ENCODE assay signal across 32 cellular contexts in genomic region chr7:30678805-30679204, GRCh38. TPM values are rescaled to one million over a fixed set of nuclear protein-coding genes. Genes with fewer than 3 reads are reported as not detected.
"Had no signal": no experiment of that assay in that cellular context is flagged by ENCODE, and none has a peak within 500 bp of the region (broad histone marks: within the 10 kb centered on the region; RNA-seq: fewer than 3 reads in every experiment).

No MANE protein-coding gene starts in this region.

- H3K4me3 Mint-ChIP-seq: activated B cell treated with CpG ODN at 0.5 μM for 24 hours; activated CD4-positive, alpha-beta T cell treated with anti-CD3 and anti-CD28 coated beads for 36 hours; activated naive CD8-positive, alpha-beta T cell; activated T-cell treated with anti-CD3 and anti-CD28 coated beads, Interleukin-2, amount 50 U/mL, for 24 hours; activated T-helper 17 cell treated with anti-CD3 and anti-CD28 coated beads, Interleukin-2, amount 50 U/mL, for 72 hours; central memory CD8-positive, alpha-beta T cell; effector memory CD8-positive, alpha-beta T cell; mesothelial cell of epicardium; naive thymus-derived CD8-positive, alpha-beta T cell; stimulated activated memory B cell treated with anti-CD40 and anti-IgM and Interleukin-4, amounts not matched to agents 10 μg/mL and 1 μg/mL and 100 μg/mL, for 72 hours had no signal

- ATAC-seq: activated CD4-positive, alpha-beta T cell treated with anti-CD3 and anti-CD28 coated beads for 36 hours; activated T-helper 17 cell treated with anti-CD3 and anti-CD28 coated beads, Interleukin-2, amount 50 U/mL, for 72 hours; effector memory CD8-positive, alpha-beta T cell; esophagus mucosa; left ventricle myocardium superior; naive thymus-derived CD8-positive, alpha-beta T cell; stimulated activated memory B cell treated with anti-CD40 and anti-IgM and Interleukin-4, amounts not matched to agents 10 μg/mL and 1 μg/mL and 100 μg/mL, for 72 hours had no signal

- H3K36me3 ChIP-seq: adrenal gland, ascending aorta, colonic mucosa, sigmoid colon, transverse colon had no signal

- FAIRE-seq: endothelial cell of umbilical vein, frontal cortex, islet of Langerhans had no signal

- H3K27ac ChIP-seq: adrenal gland, ascending aorta, colonic mucosa, dorsolateral prefrontal cortex, sigmoid colon, transverse colon had no signal

- H3K9me3 Mint-ChIP-seq: activated B cell treated with CpG ODN at 0.5 μM for 24 hours; activated T-cell treated with anti-CD3 and anti-CD28 coated beads, Interleukin-2, amount 50 U/mL, for 24 hours; activated T-helper 17 cell treated with anti-CD3 and anti-CD28 coated beads, Interleukin-2, amount 50 U/mL, for 72 hours; central memory CD8-positive, alpha-beta T cell; effector memory CD8-positive, alpha-beta T cell; mesothelial cell of epicardium; naive thymus-derived CD8-positive, alpha-beta T cell; stimulated activated memory B cell treated with anti-CD40 and anti-IgM and Interleukin-4, amounts not matched to agents 10 μg/mL and 1 μg/mL and 100 μg/mL, for 72 hours had no signal

- H3K27ac Mint-ChIP-seq: activated B cell treated with CpG ODN at 0.5 μM for 24 hours; activated CD4-positive, alpha-beta T cell treated with anti-CD3 and anti-CD28 coated beads for 36 hours; activated naive CD8-positive, alpha-beta T cell; activated T-cell treated with anti-CD3 and anti-CD28 coated beads, Interleukin-2, amount 50 U/mL, for 24 hours; activated T-helper 17 cell treated with anti-CD3 and anti-CD28 coated beads, Interleukin-2, amount 50 U/mL, for 72 hours; effector memory CD8-positive, alpha-beta T cell; mesothelial cell of epicardium; naive thymus-derived CD8-positive, alpha-beta T cell; progenitor cell of endocrine pancreas; stimulated activated memory B cell treated with anti-CD40 and anti-IgM and Interleukin-4, amounts not matched to agents 10 μg/mL and 1 μg/mL and 100 μg/mL, for 72 hours had no signal

- H3K36me3 Mint-ChIP-seq: activated naive CD8-positive, alpha-beta T cell; mesothelial cell of epicardium; naive thymus-derived CD8-positive, alpha-beta T cell; stimulated activated memory B cell treated with anti-CD40 and anti-IgM and Interleukin-4, amounts not matched to agents 10 μg/mL and 1 μg/mL and 100 μg/mL, for 72 hours had no signal

- H3K9me3 ChIP-seq: adrenal gland, ascending aorta, colonic mucosa, sigmoid colon, transverse colon had no signal

- DNase-seq: activated B cell treated with CpG ODN at 0.5 μM for 24 hours; activated CD4-positive, alpha-beta T cell treated with anti-CD3 and anti-CD28 coated beads for 36 hours; activated CD4-positive, alpha-beta T cell treated with anti-CD3 and anti-CD28 coated beads, Interleukin-2, amount 50 U/mL, for 4 hours; activated CD8-positive, alpha-beta memory T cell treated with anti-CD3 and anti-CD28 coated beads for 24 hours; activated CD8-positive, alpha-beta memory T cell treated with anti-CD3 and anti-CD28 coated beads, Interleukin-2, amount 50 U/mL, for 4 hours; activated naive CD4-positive, alpha-beta T cell; activated T-cell treated with anti-CD3 and anti-CD28 coated beads, Interleukin-2, amount 50 U/mL, for 24 hours; adrenal gland; colonic mucosa; dorsolateral prefrontal cortex; effector memory CD8-positive, alpha-beta T cell; hippocampal formation; left ventricle myocardium superior; mammary epithelial cell; retina; sigmoid colon; stimulated activated CD4-positive, alpha-beta T cell treated with anti-CD3 and anti-CD28 coated beads, Interleukin-15, amount 100 ng/mL, for 24 hours; transverse colon had no signal

- H3K4me3 ChIP-seq: adrenal gland, ascending aorta, colonic mucosa, dorsolateral prefrontal cortex, sigmoid colon, smooth muscle cell, transverse colon had no signal

RNA-seq across cellular contexts. Expression of gene CRHR2, which starts 3.5 kb away (rescaled TPM):
- total RNA-seq: activated B cell treated with CpG ODN at 0.5 μM for 24 hours; activated CD4-positive, alpha-beta T cell treated with anti-CD3 and anti-CD28 coated beads for 36 hours; activated T-helper 17 cell treated with anti-CD3 and anti-CD28 coated beads, Interleukin-2, amount 50 U/mL, for 72 hours; endothelial cell of umbilical vein; esophagus mucosa; mammary epithelial cell; mesothelial cell of epicardium; naive thymus-derived CD8-positive, alpha-beta T cell; osteocyte; progenitor cell of endocrine pancreas; sigmoid colon; smooth muscle cell; transverse colon had no signal
